ENCODE assay signal across 19 cellular contexts in genomic region chr6:33747823-33748222, GRCh38. TPM values are rescaled to one million over a fixed set of nuclear protein-coding genes. Genes with fewer than 3 reads are reported as not detected.
DNase-seq lines count a peak whose midpoint lies in the region; ATAC-seq and TF ChIP-seq lines count a peak whose summit lies in the region.
"Had no signal": no experiment of that assay in that cellular context is flagged by ENCODE, and none has a peak within 500 bp of the region (broad histone marks: within the 10 kb centered on the region; RNA-seq: fewer than 3 reads in every experiment).

No MANE protein-coding gene starts in this region.

- no peaks in the 10 kb centered on the region for H3K9me3 ChIP-seq in breast epithelium
- no peaks in the 10 kb centered on the region for H3K9me3 ChIP-seq in esophagus squamous epithelium
- no peaks in the 10 kb centered on the region for H3K9me3 ChIP-seq in trophoblast cell (ENCODE audit: insufficient read depth, low read depth, low read length)
- no peaks in the 10 kb centered on the region for H3K9me3 ChIP-seq in thyroid gland
- H3K9me3 ChIP-seq: BLaER1 treated with 17β-estradiol and CSF1 and Interleukin-3, amounts not matched to agents 10 nM and 100 nM had no signal

- H3K4me1 ChIP-seq in breast epithelium (peaks cover 5 to 7% of the 10 kb centered on the region in 2 donors), esophagus squamous epithelium (peaks cover 16 to 45% (median 34%) of the 10 kb centered on the region in 3 donors), trophoblast cell (ENCODE audit: control insufficient read depth in 1 of 2, insufficient read depth in 2 of 2, low read length in 2 of 2) (peaks cover 28 to 36% of the 10 kb centered on the region in 2 experiments), thyroid gland (peaks cover 51 to 62% of the 10 kb centered on the region in 2 donors)

- peak overlapping the region; percentile 1 for H4K91ac ChIP-seq in trophoblast cell (ENCODE audit: low read depth, low read length)

- no peak overlapping the region for H3K4me3 Mint-ChIP-seq in MCF 10A (ENCODE audit: unreplicated experiment)
- no peak overlapping the region for H3K4me3 Mint-ChIP-seq in stimulated activated naive CD8-positive, alpha-beta T cell treated with anti-CD3 and anti-CD28 coated beads, Interleukin-15, amount 100 ng/mL, for 72 hours
- H3K4me3 Mint-ChIP-seq: H9 had no signal

- H3K79me2 ChIP-seq in trophoblast cell (ENCODE audit: control insufficient read depth, insufficient read depth, low read length, poor library complexity), result peaks cover 2% of the 10 kb centered on the region

- intact Hi-C loops in MCF 10A (cut with micrococcal nuclease), result no loop called here
- intact Hi-C loops in breast epithelium (cut with DNase I; ENCODE audit: low total_unique reads), result no loop called here
- intact Hi-C loops in esophagus squamous epithelium (cut with DNase I), result no loop called here
- intact Hi-C loops in thyroid gland (cut with DNase I), result no loop called here

- no peak overlapping the region for H4K12ac ChIP-seq in trophoblast cell (ENCODE audit: low read depth, low read length)

- peaks cover 9% of the 10 kb centered on the region for H3K79me1 ChIP-seq in trophoblast cell (ENCODE audit: low read length)

- H3K4me1 Mint-ChIP-seq in MCF 10A (ENCODE audit: insufficient read depth, unreplicated experiment), result peaks cover 63% of the 10 kb centered on the region
- no peaks in the 10 kb centered on the region for H3K4me1 Mint-ChIP-seq in stimulated activated naive CD8-positive, alpha-beta T cell treated with anti-CD3 and anti-CD28 coated beads, Interleukin-15, amount 100 ng/mL, for 72 hours

- peak overlapping the region; percentile 85 for H3K27ac Mint-ChIP-seq in MCF 10A (ENCODE audit: low read depth, unreplicated experiment)
- H3K27ac Mint-ChIP-seq in stimulated activated naive CD8-positive, alpha-beta T cell treated with anti-CD3 and anti-CD28 coated beads, Interleukin-15, amount 100 ng/mL, for 72 hours, result no peak overlapping the region

- H3K36me3 ChIP-seq in breast epithelium (no peaks in the 10 kb centered on the region), esophagus squamous epithelium (no peaks in the 10 kb centered on the region), trophoblast cell (ENCODE audit: control insufficient read depth in 1 of 2, insufficient read depth in 2 of 2, low read length in 2 of 2) (no peaks in the 10 kb centered on the region), thyroid gland (no peaks in the 10 kb centered on the region)
- H3K36me3 ChIP-seq: BLaER1 treated with 17β-estradiol and CSF1 and Interleukin-3, amounts not matched to agents 10 nM and 100 nM had no signal

- H3K18ac ChIP-seq in trophoblast cell (ENCODE audit: low read length), result no peak overlapping the region

- no TSS peak for BruUV-seq in MCF 10A (replicated peaks; lab: Mats Ljungman, UMichigan)

- no peak overlapping the region for H2BK12ac ChIP-seq in trophoblast cell (ENCODE audit: low read length)

- no peak overlapping the region for H4K8ac ChIP-seq in trophoblast cell (ENCODE audit: low read depth, low read length)

- H3K9ac ChIP-seq in trophoblast cell (ENCODE audit: low read length), result no peak overlapping the region

- H3K27ac ChIP-seq in breast epithelium (no peak overlapping the region), esophagus squamous epithelium (peak overlapping the region; percentile 66 to 91 (median 82)), trophoblast cell (ENCODE audit: low read depth, low read length) (no peak overlapping the region), thyroid gland (peak overlapping the region; percentile 83 to 87 (median 84))
- H3K27ac ChIP-seq: 22Rv1; BLaER1 treated with 17β-estradiol and CSF1 and Interleukin-3, amounts not matched to agents 10 nM and 100 nM had no signal

- no peak for TF ChIP-seq CTCF in MCF 10A (IDR thresholded peaks at IDR 0.05; ENCODE audit: unreplicated experiment)
- no peak for TF ChIP-seq CTCF in breast epithelium (IDR thresholded peaks at IDR 0.05)
- no peak for TF ChIP-seq CTCF in esophagus squamous epithelium (IDR thresholded peaks at IDR 0.05)
- no peak for TF ChIP-seq CTCF in thyroid gland (IDR thresholded peaks at IDR 0.05)

- H3K4me2 ChIP-seq in trophoblast cell (ENCODE audit: low read length), result no peak overlapping the region
- H3K4me2 ChIP-seq: BLaER1 treated with 17β-estradiol and CSF1 and Interleukin-3, amounts not matched to agents 10 nM and 100 nM had no signal

- H3K27me3 ChIP-seq in breast epithelium (no peaks in the 10 kb centered on the region), esophagus squamous epithelium (peaks cover 0 to 33% (median 0%) of the 10 kb centered on the region in 4 donors), trophoblast cell (ENCODE audit: insufficient read depth, low read length) (no peaks in the 10 kb centered on the region), thyroid gland (no peaks in the 10 kb centered on the region)
- H3K27me3 ChIP-seq: BLaER1 treated with 17β-estradiol and CSF1 and Interleukin-3, amounts not matched to agents 10 nM and 100 nM had no signal

- no peak overlapping the region for H3K14ac ChIP-seq in trophoblast cell (ENCODE audit: low read length)

- H3K4ac ChIP-seq in trophoblast cell (ENCODE audit: low read depth, low read length), result no peak overlapping the region

- H3K23ac ChIP-seq in trophoblast cell (ENCODE audit: low read length), result no peak overlapping the region

- H3K4me3 ChIP-seq in breast epithelium, result no peak overlapping the region
- no peak overlapping the region for H3K4me3 ChIP-seq in esophagus squamous epithelium
- no peak overlapping the region for H3K4me3 ChIP-seq in trophoblast cell (ENCODE audit: low read depth, low read length)
- H3K4me3 ChIP-seq in thyroid gland (replicated peaks in 1 of 3), result no peak overlapping the region
- H3K4me3 ChIP-seq: BLaER1 treated with 17β-estradiol and CSF1 and Interleukin-3, amounts not matched to agents 10 nM and 100 nM had no signal

- TF ChIP-seq POLR2A in breast epithelium (IDR thresholded peaks at IDR 0.05) (no peak), esophagus squamous epithelium (IDR thresholded peaks at IDR 0.05) (no peak), thyroid gland (IDR thresholded peaks at IDR 0.05) (no peak)

- no peak for ATAC-seq in stimulated activated naive CD8-positive, alpha-beta T cell treated with anti-CD3 and anti-CD28 coated beads, Interleukin-15, amount 100 ng/mL, for 72 hours
- ATAC-seq: Panc1 had no signal

- CTCF ChIA-PET in MCF 10A (lab: Yijun Ruan, JAX), result interaction anchor here (0.7 to 12.4 kb wide), 5 partner anchors 16 to 530 kb away, joined by 3 to 228 read pairs (median 4); partner anchors contain the start of gene UQCC2

- H2BK5ac ChIP-seq in trophoblast cell (ENCODE audit: low read depth, low read length, poor library complexity), result no peak overlapping the region

- POLR2A ChIA-PET in MCF 10A (lab: Yijun Ruan, JAX), result no interaction called here

- H2AFZ ChIP-seq in trophoblast cell (ENCODE audit: insufficient read depth, low read length, poor library complexity), result no peak overlapping the region

- H3K36me3 Mint-ChIP-seq in MCF 10A (ENCODE audit: insufficient read depth, unreplicated experiment), result peaks cover 2% of the 10 kb centered on the region

- no peaks in the 10 kb centered on the region for H3K9me3 Mint-ChIP-seq in MCF 10A (ENCODE audit: unreplicated experiment)
- no peaks in the 10 kb centered on the region for H3K9me3 Mint-ChIP-seq in stimulated activated naive CD8-positive, alpha-beta T cell treated with anti-CD3 and anti-CD28 coated beads, Interleukin-15, amount 100 ng/mL, for 72 hours
- H3K9me3 Mint-ChIP-seq: H9 had no signal

- DNase-seq in MCF 10A (ENCODE audit: unreplicated experiment) (no peak), breast epithelium (ENCODE audit: low spot score in 2 of 2) (no peak), esophagus squamous epithelium (lab: John Stamatoyannopoulos, UW) (no peak), trophoblast cell (no peak), thyroid gland (no peak), SW 1271 (lab: John Stamatoyannopoulos, UW) (no peak), AG08395 (ENCODE audit: low spot score) (no peak)
- no peak for DNase-seq in stimulated activated naive CD8-positive, alpha-beta T cell treated with anti-CD3 and anti-CD28 coated beads, Interleukin-15, amount 100 ng/mL, for 72 hours
- DNase-seq: EL, H9, KG1, MM.1S, NCI-H1105 treated with DMSO at 0.1 percent for 48 hours, NCI-H187, NCI-H446, NCI-H82 had no signal

- no peak overlapping the region for H2AK5ac ChIP-seq in trophoblast cell (ENCODE audit: low read length)

- WGBS in esophagus squamous epithelium, 2 donors, result 89% methylated on average over 3 to 5 of the region's 5 CpGs
- WGBS in trophoblast cell (ENCODE audit: extremely low coverage, insufficient coverage, insufficient read length), result no CpG with 5 or more reads among the region's 5 CpGs
- 91 to 92% methylated on average over 5 of the region's 5 CpGs for WGBS in thyroid gland, 2 donors

- no peaks in the 10 kb centered on the region for H3K27me3 Mint-ChIP-seq in MCF 10A (ENCODE audit: insufficient read depth, unreplicated experiment)
- peaks cover 7% of the 10 kb centered on the region for H3K27me3 Mint-ChIP-seq in stimulated activated naive CD8-positive, alpha-beta T cell treated with anti-CD3 and anti-CD28 coated beads, Interleukin-15, amount 100 ng/mL, for 72 hours

- H2BK120ac ChIP-seq in trophoblast cell (ENCODE audit: insufficient read depth, low read length, poor library complexity), result no peak overlapping the region

RNA-seq across cellular contexts. Expression of gene IP6K3, which starts 1.1 kb away (rescaled TPM):
- total RNA-seq in MCF 10A (2022) (0.25 and 1.7 TPM in 2 replicates), breast epithelium (1 to 10 TPM in 1 of 3 donors, under 1 TPM in 2; 0.15 to 4.2 (median 0.66) TPM), esophagus squamous epithelium (1 to 10 TPM in 2 of 4 donors, under 1 TPM in 1, not detected in 1; 0.75 to 5.5 (median 1.7) TPM), thyroid gland (10 to 100 TPM in 3 of 4 donors, 1 to 10 TPM in 1; 7.9 to 20.5 (median 17.1) TPM)
- polyA plus RNA-seq in trophoblast cell (2013), result 1.4 and 1.5 TPM in 2 replicates

RNA-seq across cellular contexts. Expression of gene UQCC2, which starts 36.3 kb away (rescaled TPM):
- 122 and 147 TPM in 2 replicates for total RNA-seq in MCF 10A (2022)
- total RNA-seq in breast epithelium, result 10 to 100 TPM in 2 of 3 donors, 1 to 10 TPM in 1; 9.9 to 19.7 (median 19.6) TPM
- 10 to 100 TPM in 3 of 4 donors, 1 to 10 TPM in 1; 7.8 to 36.8 (median 13.7) TPM for total RNA-seq in esophagus squamous epithelium
- 65.9 and 67.3 TPM in 2 replicates for polyA plus RNA-seq in trophoblast cell (2013)
- 10 to 100 TPM; 21.1 to 74.7 (median 32.7) TPM for total RNA-seq in thyroid gland

RNA-seq across cellular contexts. Expression of gene LEMD2, which starts 41.1 kb away (rescaled TPM):
- 70.5 and 79.2 TPM in 2 replicates for total RNA-seq in MCF 10A (2022)
- 10 to 100 TPM; 42.2 to 69.1 (median 59.0) TPM for total RNA-seq in breast epithelium
- total RNA-seq in esophagus squamous epithelium, result 10 to 100 TPM; 37.7 to 47.2 (median 42.3) TPM
- polyA plus RNA-seq in trophoblast cell (2013), result 28.0 TPM in 2 replicates
- 10 to 100 TPM; 50.0 to 76.6 (median 64.6) TPM for total RNA-seq in thyroid gland

RNA-seq across cellular contexts. Expression of gene MLN, which starts 56.0 kb away (rescaled TPM):
- total RNA-seq in MCF 10A (2022) (not detected in 2 replicates), breast epithelium (not detected), esophagus squamous epithelium (not detected), thyroid gland (not detected)
- polyA plus RNA-seq in trophoblast cell (2013), result 0.10 TPM in 1 of 2 replicates, not detected in the other
- total RNA-seq: H9 had no signal

Comparison
In these comparisons a context has a peak if more than half of its experiments do, and no peak if none do; other contexts are left out.
1. H3K27ac ChIP-seq: peak in esophagus squamous epithelium (4 of 4) and thyroid gland (3 of 3); none in breast epithelium (0 of 2) and trophoblast cell (single experiment).